ENCODE assay signal across 7 cellular contexts in the genomic region with DNA sequence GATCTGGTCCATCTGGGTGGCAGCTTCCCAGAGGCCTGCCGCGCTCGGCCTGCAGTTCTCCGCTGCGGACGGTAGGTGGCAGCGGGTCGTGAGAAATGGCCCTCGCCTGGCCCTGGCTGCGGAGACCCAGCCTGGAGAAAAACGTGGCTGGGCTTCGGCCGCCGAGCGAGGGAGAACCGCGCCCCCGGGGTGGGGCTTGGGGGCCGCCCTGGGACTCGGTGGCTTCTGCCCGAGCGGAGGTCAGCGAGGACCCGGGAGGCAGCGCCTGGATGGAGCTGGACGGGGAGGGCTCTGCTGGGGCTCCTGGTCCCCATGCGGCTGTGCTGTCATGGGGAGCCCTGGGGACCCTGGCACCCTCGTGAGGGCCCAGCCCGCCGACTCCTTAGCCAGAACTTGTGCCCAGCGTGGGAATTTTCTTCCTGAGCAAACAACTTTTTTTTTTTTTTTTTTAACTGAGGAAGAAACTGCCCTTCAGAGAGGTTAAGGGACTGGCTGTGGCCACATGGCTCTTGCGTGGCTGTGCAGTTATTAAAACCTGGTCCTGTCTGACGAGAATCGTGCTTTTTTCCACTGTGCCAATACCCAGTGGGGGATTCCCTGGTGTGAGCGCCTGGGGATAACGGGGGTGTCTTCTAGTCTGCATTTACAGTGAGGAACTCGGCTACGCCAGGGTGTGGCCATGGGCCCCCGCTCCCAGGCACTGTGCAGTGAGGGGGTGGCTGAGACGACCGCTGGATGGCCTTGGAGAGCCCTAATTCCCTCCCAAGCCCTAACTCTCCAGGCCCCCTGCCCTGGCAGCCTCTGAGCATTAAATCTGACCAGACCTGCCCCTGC.
DNase-seq lines count a peak whose midpoint lies in the region; ATAC-seq, FAIRE-seq and TF ChIP-seq lines count a peak whose summit lies in the region.

No MANE protein-coding gene starts in this region.

- TF ChIP-seq CTCF in astrocyte of the spinal cord (IDR thresholded peaks at IDR 0.05; ENCODE audit: low read depth, low read length), result peak; percentile 96

- no peak overlapping the region for H3K4me3 Mint-ChIP-seq in T-helper 2 cell treated with Interferon-gamma antibody and Interleukin-4, amounts not matched to agents 5 μg/mL and 100 μg/mL, for 36 hours

- H3K9me3 Mint-ChIP-seq in T-helper 2 cell treated with Interferon-gamma antibody and Interleukin-4, amounts not matched to agents 5 μg/mL and 100 μg/mL, for 36 hours, result no peaks in the 10 kb centered on the region

- in situ Hi-C loops in astrocyte of the spinal cord (cut with HindIII; ENCODE audit: low sequenced_read_pairs), result no loop called here

- no peak for TF ChIP-seq POLR2A in GM12892 (IDR thresholded peaks at IDR 0.05; ENCODE audit: low read depth, low read length)

- no peaks in the 10 kb centered on the region for H3K4me1 Mint-ChIP-seq in T-helper 2 cell treated with Interferon-gamma antibody and Interleukin-4, amounts not matched to agents 5 μg/mL and 100 μg/mL, for 36 hours (ENCODE audit: low read depth)

- no peaks in the 10 kb centered on the region for H3K36me3 Mint-ChIP-seq in T-helper 2 cell treated with Interferon-gamma antibody and Interleukin-4, amounts not matched to agents 5 μg/mL and 100 μg/mL, for 36 hours (ENCODE audit: low read depth)

- peak; percentile 76 for DNase-seq in GM12892 (ENCODE audit: insufficient read length)
- peak; percentile 78 for DNase-seq in NCI-H128 (lab: John Stamatoyannopoulos, UW; ENCODE audit: unreplicated experiment)
- peak; percentile 73 for DNase-seq in T-helper 2 cell treated with Interferon-gamma antibody and Interleukin-4, amounts not matched to agents 5 μg/mL and 100 μg/mL, for 36 hours (ENCODE audit: low spot score)
- peak; percentile 95 for DNase-seq in astrocyte of the spinal cord (ENCODE audit: low read depth, low spot score)
- DNase-seq in hippocampal formation (lab: John Stamatoyannopoulos, UW), result peak; percentile 82 to 86
- peak; percentile 99 for DNase-seq in retina

- peak overlapping the region; percentile 37 for H3K4me3 ChIP-seq in astrocyte of the spinal cord (ENCODE audit: low read depth, low read length)

- ATAC-seq in HG02763 (IDR thresholded peaks at IDR 0.05; ENCODE audit: unreplicated experiment), result peak; percentile 99

- H3K27ac Mint-ChIP-seq in T-helper 2 cell treated with Interferon-gamma antibody and Interleukin-4, amounts not matched to agents 5 μg/mL and 100 μg/mL, for 36 hours, result no peak overlapping the region

- peaks cover 22% of the 10 kb centered on the region for H3K27me3 Mint-ChIP-seq in T-helper 2 cell treated with Interferon-gamma antibody and Interleukin-4, amounts not matched to agents 5 μg/mL and 100 μg/mL, for 36 hours (ENCODE audit: low read depth)

- FAIRE-seq in GM12892 (lab: Jason Lieb, UNC), result peak; percentile 94

Comparison
In these comparisons a context has a peak if more than half of its experiments do, and no peak if none do; other contexts are left out.
1. Peak in every context shown above with its lines: DNase-seq, ATAC-seq and H3K4me3 ChIP-seq.